Comparison of ENCODE assay signal across 24 cellular contexts in genomic region chr17:17507465-17508011, GRCh38. TPM values are rescaled to one million over a fixed set of nuclear protein-coding genes. Genes with fewer than 3 reads are reported as not detected.
DNase-seq lines count a peak whose midpoint lies in the region; ATAC-seq and TF ChIP-seq lines count a peak whose summit lies in the region.
"Had no signal": no experiment of that assay in that cellular context is flagged by ENCODE, and none has a peak within 500 bp of the region (broad histone marks: within the 10 kb centered on the region; RNA-seq: fewer than 3 reads in every experiment).

No MANE protein-coding gene starts in this region.

- no peak for TF ChIP-seq CTCF in glutamatergic neuron (IDR thresholded peaks at IDR 0.05; ENCODE audit: partially characterized antibody, unreplicated experiment)
- TF ChIP-seq CTCF in lower lobe of right lung (IDR thresholded peaks at IDR 0.05): no peak

- no peaks in the 10 kb centered on the region for H3K9me3 Mint-ChIP-seq in glutamatergic neuron (ENCODE audit: unreplicated experiment)
- H3K9me3 Mint-ChIP-seq: naive thymus-derived CD8-positive, alpha-beta T cell; stimulated activated memory B cell treated with anti-CD40 and anti-IgM and Interleukin-4, amounts not matched to agents 10 μg/mL and 1 μg/mL and 100 μg/mL, for 72 hours had no signal

- H3K9me3 ChIP-seq in lower lobe of right lung: no peaks in the 10 kb centered on the region
- H3K9me3 ChIP-seq: ovary, testis had no signal

- peaks cover 7% of the 10 kb centered on the region for H3K27me3 Mint-ChIP-seq in glutamatergic neuron (ENCODE audit: unreplicated experiment)

- H3K4me1 Mint-ChIP-seq in glutamatergic neuron (ENCODE audit: low read depth, unreplicated experiment): peaks cover 6% of the 10 kb centered on the region
- H3K4me1 Mint-ChIP-seq: stimulated activated memory B cell treated with anti-CD40 and anti-IgM and Interleukin-4, amounts not matched to agents 10 μg/mL and 1 μg/mL and 100 μg/mL, for 72 hours had no signal

- no peaks in the 10 kb centered on the region for H3K36me3 ChIP-seq in lower lobe of right lung
- H3K36me3 ChIP-seq: ovary had no signal

- no peaks in the 10 kb centered on the region for H3K36me3 Mint-ChIP-seq in glutamatergic neuron (ENCODE audit: unreplicated experiment)
- H3K36me3 Mint-ChIP-seq: naive thymus-derived CD8-positive, alpha-beta T cell; stimulated activated memory B cell treated with anti-CD40 and anti-IgM and Interleukin-4, amounts not matched to agents 10 μg/mL and 1 μg/mL and 100 μg/mL, for 72 hours had no signal

- H3K27ac Mint-ChIP-seq in glutamatergic neuron (ENCODE audit: unreplicated experiment): no peak overlapping the region
- H3K27ac Mint-ChIP-seq: activated CD8-positive, alpha-beta T cell treated with anti-CD3 and anti-CD28 coated beads, Interleukin-2, amount 10 ng/mL, durations not matched to agents 7 days and 5 days; naive thymus-derived CD8-positive, alpha-beta T cell; stimulated activated memory B cell treated with anti-CD40 and anti-IgM and Interleukin-4, amounts not matched to agents 10 μg/mL and 1 μg/mL and 100 μg/mL, for 72 hours had no signal

- no peak for ATAC-seq in lower lobe of right lung
- ATAC-seq in GM21360 (IDR thresholded peaks at IDR 0.05; ENCODE audit: unreplicated experiment): no peak
- ATAC-seq: activated CD8-positive, alpha-beta T cell treated with anti-CD3 and anti-CD28 coated beads, Interleukin-2, amount 10 ng/mL, durations not matched to agents 7 days and 5 days; naive thymus-derived CD8-positive, alpha-beta T cell; stimulated activated memory B cell treated with anti-CD40 and anti-IgM and Interleukin-4, amounts not matched to agents 10 μg/mL and 1 μg/mL and 100 μg/mL, for 72 hours had no signal

- intact Hi-C loops in lower lobe of right lung (cut with DNase I): no loop called here

- H3K4me3 ChIP-seq in lower lobe of right lung: no peak overlapping the region
- H3K4me3 ChIP-seq: GM23248, ovary, testis had no signal

- H3K4me3 Mint-ChIP-seq in glutamatergic neuron (ENCODE audit: unreplicated experiment): no peak overlapping the region
- H3K4me3 Mint-ChIP-seq: activated CD8-positive, alpha-beta T cell treated with anti-CD3 and anti-CD28 coated beads, Interleukin-2, amount 10 ng/mL, durations not matched to agents 7 days and 5 days; naive thymus-derived CD8-positive, alpha-beta T cell; stimulated activated memory B cell treated with anti-CD40 and anti-IgM and Interleukin-4, amounts not matched to agents 10 μg/mL and 1 μg/mL and 100 μg/mL, for 72 hours had no signal

- no peaks in the 10 kb centered on the region for H3K4me1 ChIP-seq in lower lobe of right lung

- DNase-seq in DMS 273 (lab: John Stamatoyannopoulos, UW; ENCODE audit: unreplicated experiment) (peak; percentile 81), NCI-H524 treated with DMSO at 0.1 percent for 48 hours (lab: John Stamatoyannopoulos, UW) (peak; percentile 81), glutamatergic neuron (peak; percentile 15), lower lobe of right lung (peak; percentile 32), glomerular visceral epithelial cell (ENCODE audit: extremely low spot score) (no peak), NCI-H748 (lab: John Stamatoyannopoulos, UW; ENCODE audit: unreplicated experiment) (no peak), GM03348 (ENCODE audit: low spot score) (no peak)
- DNase-seq: activated CD8-positive, alpha-beta T cell treated with anti-CD3 and anti-CD28 coated beads, Interleukin-2, amount 10 ng/mL, durations not matched to agents 7 days and 5 days; activated naive CD4-positive, alpha-beta T cell; activated T-cell treated with anti-CD3 and anti-CD28 coated beads, Interleukin-2, amount 50 U/mL, for 1 hour; amniotic stem cell; GDM1; GM23248; hippocampal formation; islet precursor cell; mesendoderm; NCI-H748 treated with DMSO at 0.1 percent for 48 hours; OCI-M1; testis had no signal

- no peaks in the 10 kb centered on the region for H3K27me3 ChIP-seq in lower lobe of right lung (ENCODE audit: low read depth)
- H3K27me3 ChIP-seq: ovary, testis had no signal

- H3K27ac ChIP-seq in lower lobe of right lung: peak overlapping the region; percentile 78
- H3K27ac ChIP-seq: C4-2B, GM23248, ovary, testis had no signal

RNA-seq across cellular contexts. Expression of gene RASD1, which starts 11.3 kb away (rescaled TPM):
- total RNA-seq in glutamatergic neuron (ENCODE audit: unreplicated experiment) (140 TPM), lower lobe of right lung (24.6 TPM)

RNA-seq across cellular contexts. Expression of gene MED9, which starts 30.7 kb away (rescaled TPM):
- total RNA-seq in glutamatergic neuron (ENCODE audit: unreplicated experiment): 23.2 TPM
- total RNA-seq in lower lobe of right lung: 14.5 TPM

Comparison
In these comparisons a context has a peak if more than half of its experiments do, and no peak if none do; other contexts are left out.
1. DNase-seq: peak in DMS 273 (single experiment), NCI-H524 treated with DMSO at 0.1 percent for 48 hours (single experiment), glutamatergic neuron (single experiment) and lower lobe of right lung (single experiment); none in glomerular visceral epithelial cell (single experiment), NCI-H748 (single experiment) and GM03348 (single experiment).